In genomic region chr1:150397392-150398032, GRCh38 we compare ENCODE assay signal across 1 cellular context.
TF ChIP-seq lines count a peak whose summit lies in the region.

No MANE protein-coding gene starts in this region.

TF ChIP-seq in K562, 482 proteins besides CTCF, POLR2A, EP300 and RAD21 (continued from another document):
- TF ChIP-seq ATF3 (IDR thresholded peaks at IDR 0.05) (peak; percentile 73), ATF3 (CRISPR knock-in tag; conservative IDR thresholded peaks at IDR 0.05) (no peak), CEBPG (CRISPR knock-in tag; IDR thresholded peaks at IDR 0.05) (peak; percentile 25; the same call in 1 of the 2 replicates), CEBPG (tag; conservative IDR thresholded peaks at IDR 0.05 in 1 of 2, IDR thresholded peaks at IDR 0.05 in 1 of 2) (peak; percentile 73 to 88), SP1 (CRISPR knock-in tag; IDR thresholded peaks at IDR 0.05) (no peak), ZBTB33 (CRISPR knock-in tag; IDR thresholded peaks at IDR 0.05) (peak; percentile 50; the same call in 1 of the 2 replicates), ESRRA (IDR thresholded peaks at IDR 0.05; ENCODE audit: borderline replicate concordance, low read depth) (no peak), ZNF121 (CRISPR knock-in tag; conservative IDR thresholded peaks at IDR 0.05) (0 out of 2 replicates have a peak, but pooled peaks have one; percentile 9), ZFP91 (CRISPR knock-in tag; IDR thresholded peaks at IDR 0.05) (no peak), TRIM24 (IDR thresholded peaks at IDR 0.05) (peak; percentile 72 to 79; a peak in 2 of 4 replicates)
